ENCODE assay signal across 9 cellular contexts in the genomic region with DNA sequence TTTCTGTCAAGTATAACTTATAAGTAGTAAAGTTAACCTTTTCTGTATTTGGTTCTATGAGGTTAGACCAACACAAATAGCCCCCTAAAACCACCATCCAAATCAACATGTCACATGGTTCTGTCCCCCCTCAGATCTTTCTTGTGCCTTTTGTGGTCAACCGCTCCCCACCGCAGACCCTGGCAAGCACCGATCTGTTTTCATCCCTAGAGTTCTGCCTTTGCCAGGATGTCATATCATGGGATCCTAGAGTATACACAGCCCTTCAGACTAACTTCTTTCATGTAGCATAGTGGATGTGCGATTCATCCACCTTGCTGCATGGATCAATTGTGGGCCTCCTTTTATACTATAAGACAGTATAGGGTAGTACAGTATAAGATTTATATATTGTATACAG.
"Had no signal": no experiment of that assay in that cellular context is flagged by ENCODE, and none has a peak within 500 bp of the region (broad histone marks: within the 10 kb centered on the region; RNA-seq: fewer than 3 reads in every experiment).

No MANE protein-coding gene starts in this region.

- H3K9me3 ChIP-seq: HAP-1 had no signal

- H3K4me3 ChIP-seq: GM23248, HAP-1 had no signal

- H3K9me3 Mint-ChIP-seq: HFFc6, IgD-negative memory B cell had no signal

- H3K9ac ChIP-seq: GM23248 had no signal

- H3K27ac ChIP-seq: GM23248, HL-60 had no signal

- H3K27ac Mint-ChIP-seq: HFFc6, IgD-negative memory B cell had no signal

- H3K27me3 Mint-ChIP-seq: IgD-negative memory B cell had no signal

- FAIRE-seq: HepG2 had no signal

- DNase-seq: GM23248, GOT3, H7, HFFc6 had no signal

- H3K36me3 ChIP-seq: HAP-1 had no signal

- H3K4me3 Mint-ChIP-seq: HFFc6, IgD-negative memory B cell had no signal

- ATAC-seq: HCT116, HepG2 had no signal

- H3K36me3 Mint-ChIP-seq: IgD-negative memory B cell had no signal

- H2AFZ ChIP-seq: GM23248 had no signal
